ENCODE assay signal across 8 cellular contexts in the genomic region with DNA sequence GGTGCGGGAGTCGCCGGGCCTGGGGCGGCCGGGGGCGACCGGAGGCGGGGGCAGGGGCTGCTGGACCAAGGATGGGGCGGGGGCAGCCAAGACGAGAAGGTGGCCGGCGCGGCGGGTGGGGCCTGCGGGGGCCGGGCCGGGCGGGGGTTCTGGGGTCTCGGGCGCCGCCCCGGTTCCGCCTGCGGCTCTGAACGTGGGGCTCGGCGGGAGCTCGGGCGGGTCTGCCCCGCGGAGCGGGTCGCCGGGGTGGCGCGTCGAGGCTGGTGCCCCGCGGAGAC. TPM values are rescaled to one million over a fixed set of nuclear protein-coding genes. Genes with fewer than 3 reads are reported as not detected.
DNase-seq lines count a peak whose midpoint lies in the region; ATAC-seq and TF ChIP-seq lines count a peak whose summit lies in the region.

No MANE protein-coding gene starts in this region.

- no peaks in the 10 kb centered on the region for H3K27me3 ChIP-seq in stomach

- peak overlapping the region; percentile 100 for H3K27ac Mint-ChIP-seq in T-helper 2 cell treated with Interferon-gamma antibody and Interleukin-4, amounts not matched to agents 5 μg/mL and 100 μg/mL, for 36 hours
- H3K27ac Mint-ChIP-seq in activated naive CD8-positive, alpha-beta T cell treated with anti-CD3 and anti-CD28 coated beads for 36 hours = peak overlapping the region; percentile 67
- H3K27ac Mint-ChIP-seq in immature natural killer cell = peak overlapping the region; percentile 23 to 99 (median 95)

- H3K9me3 Mint-ChIP-seq in T-helper 2 cell treated with Interferon-gamma antibody and Interleukin-4, amounts not matched to agents 5 μg/mL and 100 μg/mL, for 36 hours = no peaks in the 10 kb centered on the region
- no peaks in the 10 kb centered on the region for H3K9me3 Mint-ChIP-seq in activated naive CD8-positive, alpha-beta T cell treated with anti-CD3 and anti-CD28 coated beads for 36 hours
- H3K9me3 Mint-ChIP-seq in immature natural killer cell = no peaks in the 10 kb centered on the region

- no peaks in the 10 kb centered on the region for H3K9me3 ChIP-seq in stomach

- H3K36me3 Mint-ChIP-seq in T-helper 2 cell treated with Interferon-gamma antibody and Interleukin-4, amounts not matched to agents 5 μg/mL and 100 μg/mL, for 36 hours (ENCODE audit: low read depth) = peaks cover 14% of the 10 kb centered on the region
- peaks cover 17% of the 10 kb centered on the region for H3K36me3 Mint-ChIP-seq in activated naive CD8-positive, alpha-beta T cell treated with anti-CD3 and anti-CD28 coated beads for 36 hours
- no peaks in the 10 kb centered on the region for H3K36me3 Mint-ChIP-seq in immature natural killer cell

- peaks cover 26 to 58% (median 40%) of the 10 kb centered on the region in 4 donors for H3K4me1 ChIP-seq in stomach

- intact Hi-C loops in stomach (cut with DNase I; ENCODE audit: low total_unique reads) = loop anchor here (5.0 kb wide), 1 partner anchor 79 kb away; no protein-coding TSS in a partner anchor

- peaks cover 11% of the 10 kb centered on the region for H3K4me1 Mint-ChIP-seq in T-helper 2 cell treated with Interferon-gamma antibody and Interleukin-4, amounts not matched to agents 5 μg/mL and 100 μg/mL, for 36 hours (ENCODE audit: low read depth)
- peaks cover 18% of the 10 kb centered on the region for H3K4me1 Mint-ChIP-seq in activated naive CD8-positive, alpha-beta T cell treated with anti-CD3 and anti-CD28 coated beads for 36 hours
- H3K4me1 Mint-ChIP-seq in immature natural killer cell = peaks cover 33 to 36% of the 10 kb centered on the region in 2 donors

- no peaks in the 10 kb centered on the region for H3K27me3 Mint-ChIP-seq in T-helper 2 cell treated with Interferon-gamma antibody and Interleukin-4, amounts not matched to agents 5 μg/mL and 100 μg/mL, for 36 hours (ENCODE audit: low read depth)
- no peaks in the 10 kb centered on the region for H3K27me3 Mint-ChIP-seq in activated naive CD8-positive, alpha-beta T cell treated with anti-CD3 and anti-CD28 coated beads for 36 hours
- peaks cover 2 to 10% (median 7%) of the 10 kb centered on the region in 3 donors for H3K27me3 Mint-ChIP-seq in immature natural killer cell (ENCODE audit: low read depth in 3 of 3)

- H3K36me3 ChIP-seq in stomach = peaks cover 28 to 51% (median 49%) of the 10 kb centered on the region in 4 donors

- H3K4me3 ChIP-seq in stomach = peak overlapping the region; percentile 78 to 92 (median 82)

- no peak for TF ChIP-seq CTCF in stomach (IDR thresholded peaks at IDR 0.05)

- no peak for DNase-seq in T-helper 2 cell treated with Interferon-gamma antibody and Interleukin-4, amounts not matched to agents 5 μg/mL and 100 μg/mL, for 36 hours (ENCODE audit: low spot score)
- DNase-seq in T-helper 2 cell (no peak), immature natural killer cell (no peak), stomach (no peak), KG1 (lab: John Stamatoyannopoulos, UW) (no peak)
- DNase-seq in activated naive CD8-positive, alpha-beta T cell treated with anti-CD3 and anti-CD28 coated beads for 36 hours = no peak

- ATAC-seq in GM19351 (IDR thresholded peaks at IDR 0.05; ENCODE audit: unreplicated experiment) (no peak), HG03442 (IDR thresholded peaks at IDR 0.05; ENCODE audit: unreplicated experiment) (no peak)

- 0% methylated on average over 6 to 39 of the region's 39 CpGs; no CpG with 5 or more reads in 1 of the 5 donors for WGBS in stomach, 5 donors

- TF ChIP-seq POLR2A in stomach (IDR thresholded peaks at IDR 0.05) = no peak

- peak overlapping the region; percentile 98 for H3K4me3 Mint-ChIP-seq in T-helper 2 cell treated with Interferon-gamma antibody and Interleukin-4, amounts not matched to agents 5 μg/mL and 100 μg/mL, for 36 hours
- H3K4me3 Mint-ChIP-seq in activated naive CD8-positive, alpha-beta T cell treated with anti-CD3 and anti-CD28 coated beads for 36 hours = peak overlapping the region; percentile 94
- H3K4me3 Mint-ChIP-seq in immature natural killer cell = peak overlapping the region; percentile 80 to 96 (median 94)

- TF ChIP-seq EP300 in stomach (IDR thresholded peaks at IDR 0.05) = no peak

- peak overlapping the region; percentile 67 to 99 (median 97) for H3K27ac ChIP-seq in stomach

RNA-seq across cellular contexts. Expression of a gene that starts 0.2 kb away (rescaled TPM):
- 100 to 1,000 TPM; 136 to 139 TPM for total RNA-seq in activated naive CD8-positive, alpha-beta T cell treated with anti-CD3 and anti-CD28 coated beads for 36 hours
- polyA plus RNA-seq in immature natural killer cell = 100 to 1,000 TPM in 2 of 3 donors, 10 to 100 TPM in 1; 97.2 to 132 (median 108) TPM
- 100 to 1,000 TPM in 2 of 5 donors, 10 to 100 TPM in 3; 42.0 to 130 (median 68.4) TPM for total RNA-seq in stomach
- polyA plus RNA-seq in stomach = 10 to 100 TPM; 82.3 to 91.3 (median 85.0) TPM
